In genomic region chr15:96448923-96449322, GRCh38 we compare ENCODE assay signal across 21 cellular contexts.
DNase-seq lines count a peak whose midpoint lies in the region.
"Had no signal": no experiment of that assay in that cellular context is flagged by ENCODE, and none has a peak within 500 bp of the region (broad histone marks: within the 10 kb centered on the region; RNA-seq: fewer than 3 reads in every experiment).

No MANE protein-coding gene starts in this region.

- peak overlapping the region; percentile 66 for H3K27ac ChIP-seq in SJCRH30
- H3K27ac ChIP-seq: HL-60 had no signal

- peaks cover 23% of the 10 kb centered on the region for H3K4me1 ChIP-seq in SJCRH30
- H3K4me1 ChIP-seq: BE2C had no signal

- no peaks in the 10 kb centered on the region for H3K9me3 ChIP-seq in SJCRH30 (replicated peaks)
- H3K9me3 ChIP-seq: BE2C, SK-N-SH had no signal

- DNase-seq in NCI-H1436 (lab: John Stamatoyannopoulos, UW) (peak; percentile 3), NCI-H1436 treated with DMSO at 0.1 percent for 48 hours (lab: John Stamatoyannopoulos, UW) (no peak), COR-L47 (lab: John Stamatoyannopoulos, UW) (peak; percentile 22), NCI-H1417 treated with DMSO at 0.1 percent for 48 hours (lab: John Stamatoyannopoulos, UW) (peak; percentile 20), SJCRH30 (peak; percentile 62 to 88), SW480 (ENCODE audit: low spot score) (no peak), T-helper 1 cell (no peak)
- DNase-seq: 8988T; ACHN; BE2C; CD8-positive, alpha-beta memory T cell; NCI-H1092; NCI-H1694 treated with DMSO at 0.1 percent for 48 hours; NCI-H510A; NCI-H774; OCI-M1; SIG-M5; SK-N-SH; SW 1271; T-helper 2 cell had no signal

- H3K27me3 ChIP-seq in SJCRH30, result no peaks in the 10 kb centered on the region

- peak overlapping the region; percentile 25; the same call in 1 of the 2 replicates for H3K4me3 ChIP-seq in SJCRH30

- H3K36me3 ChIP-seq in SJCRH30, result no peaks in the 10 kb centered on the region
- H3K36me3 ChIP-seq: BE2C had no signal

Comparison
In these comparisons a context has a peak if more than half of its experiments do, and no peak if none do; other contexts are left out.
1. DNase-seq: peak in NCI-H1436 (single experiment), COR-L47 (single experiment), NCI-H1417 treated with DMSO at 0.1 percent for 48 hours (single experiment) and SJCRH30 (2 of 2); none in NCI-H1436 treated with DMSO at 0.1 percent for 48 hours (single experiment), SW480 (single experiment) and T-helper 1 cell (0 of 5).